1 cellular context compared by ENCODE assay signal in the genomic region with DNA sequence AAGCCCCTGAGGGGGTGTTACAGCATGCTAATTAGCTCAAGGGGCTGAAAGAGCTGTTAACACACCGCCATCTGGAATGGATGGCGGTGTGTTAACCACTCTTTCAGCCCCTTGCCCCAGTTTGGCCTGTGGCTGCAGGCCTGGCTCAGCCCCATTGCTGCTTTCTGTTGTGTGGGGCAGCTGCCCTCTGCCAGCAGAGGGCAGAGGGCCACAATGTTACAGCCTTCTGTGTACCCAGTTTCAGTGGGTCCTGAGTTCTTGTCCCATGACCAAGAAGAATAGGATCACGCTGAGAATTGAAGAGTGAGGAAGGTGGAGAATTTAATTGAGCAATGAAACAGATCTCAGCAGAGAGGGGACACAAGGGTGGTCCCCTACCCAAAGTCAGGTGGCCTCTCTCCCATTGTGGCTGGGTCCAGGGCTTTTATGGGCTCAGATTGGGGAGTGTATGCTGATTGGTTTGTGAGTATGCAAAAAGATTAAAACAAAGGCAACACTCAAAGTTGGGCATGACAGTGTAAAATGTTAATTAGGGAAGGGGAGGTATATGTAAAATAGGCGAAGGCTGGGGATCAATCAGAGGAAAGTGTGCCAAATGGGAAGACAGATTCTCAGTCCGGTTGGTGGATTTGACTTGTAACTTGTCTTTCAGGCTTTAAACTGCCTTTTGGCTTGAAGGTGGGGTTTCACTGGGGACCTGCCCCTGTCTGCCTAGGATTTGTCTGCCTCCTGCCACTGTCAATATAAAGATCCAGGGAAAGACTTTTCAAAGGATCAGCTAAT.
TF ChIP-seq lines count a peak whose summit lies in the region.

No MANE protein-coding gene starts in this region.

TF ChIP-seq in WTC11, 78 proteins besides CTCF, POLR2A, EP300 and RAD21 (continued from another document):
- TF ChIP-seq, protein P1, sequence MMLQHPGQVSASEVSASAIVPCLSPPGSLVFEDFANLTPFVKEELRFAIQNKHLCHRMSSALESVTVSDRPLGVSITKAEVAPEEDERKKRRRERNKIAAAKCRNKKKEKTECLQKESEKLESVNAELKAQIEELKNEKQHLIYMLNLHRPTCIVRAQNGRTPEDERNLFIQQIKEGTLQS (CRISPR knock-in tag; conservative IDR thresholded peaks at IDR 0.05): no peak
- TF ChIP-seq ZNF121 (CRISPR knock-in tag; IDR thresholded peaks at IDR 0.05) (no peak), SOX15 (CRISPR knock-in tag; IDR thresholded peaks at IDR 0.05) (no peak), ATF1 (CRISPR knock-in tag; IDR thresholded peaks at IDR 0.05) (no peak), CBFB (CRISPR knock-in tag; IDR thresholded peaks at IDR 0.05; ENCODE audit: low read depth) (no peak), ZBTB21 (CRISPR knock-in tag; IDR thresholded peaks at IDR 0.05; ENCODE audit: borderline replicate concordance) (no peak), FOXP1 (CRISPR knock-in tag; IDR thresholded peaks at IDR 0.05; ENCODE audit: borderline replicate concordance) (no peak)
